ENCODE assay signal across 8 cellular contexts in genomic region chr3:197750396-197750831, GRCh38. TPM values are rescaled to one million over a fixed set of nuclear protein-coding genes. Genes with fewer than 3 reads are reported as not detected.
DNase-seq lines count a peak whose midpoint lies in the region; ATAC-seq and TF ChIP-seq lines count a peak whose summit lies in the region.

No MANE protein-coding gene starts in this region.

- H3K4me3 Mint-ChIP-seq in CD8-positive, alpha-beta memory T cell: peak overlapping the region; percentile 93 to 100 (median 97)
- H3K4me3 Mint-ChIP-seq in activated naive CD8-positive, alpha-beta T cell treated with anti-CD3 and anti-CD28 coated beads for 36 hours: peak overlapping the region; percentile 90
- H3K4me3 Mint-ChIP-seq in type B pancreatic cell: peak overlapping the region; percentile 98

- no peaks in the 10 kb centered on the region for H3K9me3 Mint-ChIP-seq in CD8-positive, alpha-beta memory T cell
- no peaks in the 10 kb centered on the region for H3K9me3 Mint-ChIP-seq in activated naive CD8-positive, alpha-beta T cell treated with anti-CD3 and anti-CD28 coated beads for 36 hours
- H3K9me3 Mint-ChIP-seq in type B pancreatic cell: no peaks in the 10 kb centered on the region

- peak overlapping the region; percentile 82 for H3K4me3 ChIP-seq in CD8-positive, alpha-beta memory T cell (ENCODE audit: low read length)
- peak overlapping the region; percentile 87 for H3K4me3 ChIP-seq in osteoblast (ENCODE audit: insufficient read depth, low read length)

- in situ Hi-C loops in SK-MEL-5 (cut with HindIII; ENCODE audit: low pct_unique_long_range_greater_than_20kb, low sequenced_read_pairs): no loop called here

- no peaks in the 10 kb centered on the region for H3K36me3 ChIP-seq in CD8-positive, alpha-beta memory T cell (ENCODE audit: insufficient read depth, low read length)
- H3K36me3 ChIP-seq in osteoblast (ENCODE audit: insufficient read depth, low read length): no peaks in the 10 kb centered on the region

- H3K27me3 ChIP-seq in CD8-positive, alpha-beta memory T cell (ENCODE audit: insufficient read depth, low read length, poor library complexity, severe bottlenecking): no peaks in the 10 kb centered on the region
- no peaks in the 10 kb centered on the region for H3K27me3 ChIP-seq in osteoblast (ENCODE audit: insufficient read depth, low read length)

- intact Hi-C loops in Right ventricle myocardium inferior (cut with DNase I): loop anchor here (5.0 kb wide), 1 partner anchor 42 kb away; the partner anchor contains the start of gene LRCH3

- POLR2A ChIA-PET in CD8-positive, alpha-beta memory T cell (lab: Charles Lee): interaction anchor here (0.9 to 1.3 kb wide), 5 partner anchors 11 to 98 kb away, joined by 3 to 8 read pairs (median 3); partner anchors contain the start of gene LRCH3

- peak overlapping the region; percentile 87 to 99 (median 96) for H3K27ac Mint-ChIP-seq in CD8-positive, alpha-beta memory T cell
- H3K27ac Mint-ChIP-seq in activated naive CD8-positive, alpha-beta T cell treated with anti-CD3 and anti-CD28 coated beads for 36 hours: peak overlapping the region; percentile 86
- H3K27ac Mint-ChIP-seq in type B pancreatic cell: peak overlapping the region; percentile 85

- peaks cover 43% of the 10 kb centered on the region for H3K4me1 ChIP-seq in CD8-positive, alpha-beta memory T cell (ENCODE audit: insufficient read depth, low read length)
- peaks cover 19% of the 10 kb centered on the region for H3K4me1 ChIP-seq in osteoblast (ENCODE audit: insufficient read depth, low read length)

- peak overlapping the region; percentile 66 for H3K27ac ChIP-seq in CD8-positive, alpha-beta memory T cell (ENCODE audit: low read depth, low read length)
- peak overlapping the region; percentile 70 for H3K27ac ChIP-seq in osteoblast (ENCODE audit: low read depth, low read length)

- H2AFZ ChIP-seq in osteoblast (ENCODE audit: low read length): peak overlapping the region; percentile 72

- TF ChIP-seq CTCF in osteoblast (IDR thresholded peaks at IDR 0.05; ENCODE audit: extremely low read depth, low read depth, low read length) (no peak), type B pancreatic cell (conservative IDR thresholded peaks at IDR 0.05) (peak; percentile 20)

- H3K27me3 Mint-ChIP-seq in CD8-positive, alpha-beta memory T cell: peaks cover 0 to 5% of the 10 kb centered on the region in 2 donors
- no peaks in the 10 kb centered on the region for H3K27me3 Mint-ChIP-seq in activated naive CD8-positive, alpha-beta T cell treated with anti-CD3 and anti-CD28 coated beads for 36 hours
- no peaks in the 10 kb centered on the region for H3K27me3 Mint-ChIP-seq in type B pancreatic cell

- CTCF ChIA-PET in CD8-positive, alpha-beta memory T cell (lab: Charles Lee): interaction anchor here (0.8 to 2.0 kb wide), 5 partner anchors 18 to 155 kb away, joined by 3 to 5 read pairs (median 3); no protein-coding TSS in a partner anchor

- peak; percentile 44 to 74 (median 63) for DNase-seq in CD8-positive, alpha-beta memory T cell
- peak; percentile 65 for DNase-seq in HT1080 (ENCODE audit: low read depth)
- peak; percentile 57 for DNase-seq in SK-MEL-5 (ENCODE audit: low read depth, low spot score)
- peak; percentile 60 for DNase-seq in activated naive CD8-positive, alpha-beta T cell treated with anti-CD3 and anti-CD28 coated beads for 36 hours
- peak; percentile 93 for DNase-seq in Right ventricle myocardium inferior (ENCODE audit: missing footprints)
- DNase-seq in osteoblast (ENCODE audit: insufficient read length, low spot score, missing footprints): peak; percentile 95
- no peak for DNase-seq in type B pancreatic cell (ENCODE audit: extremely low spot score, unreplicated experiment)

- ATAC-seq in GM19467 (IDR thresholded peaks at IDR 0.05; ENCODE audit: unreplicated experiment): peak; percentile 37
- peak; percentile 65 for ATAC-seq in Right ventricle myocardium inferior

- no peaks in the 10 kb centered on the region for H3K9me3 ChIP-seq in CD8-positive, alpha-beta memory T cell (ENCODE audit: low read length)
- no peaks in the 10 kb centered on the region for H3K9me3 ChIP-seq in osteoblast (ENCODE audit: low read depth, low read length)

- H3K36me3 Mint-ChIP-seq in CD8-positive, alpha-beta memory T cell: peaks cover 0 to 11% (median 0%) of the 10 kb centered on the region in 3 donors
- H3K36me3 Mint-ChIP-seq in activated naive CD8-positive, alpha-beta T cell treated with anti-CD3 and anti-CD28 coated beads for 36 hours: no peaks in the 10 kb centered on the region
- H3K36me3 Mint-ChIP-seq in type B pancreatic cell: peaks cover 5% of the 10 kb centered on the region

- peak overlapping the region; percentile 98 for H3K4me2 ChIP-seq in osteoblast (ENCODE audit: insufficient read depth, low read length)

- H3K4me1 Mint-ChIP-seq in CD8-positive, alpha-beta memory T cell: peaks cover 44 to 56% (median 52%) of the 10 kb centered on the region in 3 donors
- H3K4me1 Mint-ChIP-seq in activated naive CD8-positive, alpha-beta T cell treated with anti-CD3 and anti-CD28 coated beads for 36 hours: peaks cover 29% of the 10 kb centered on the region
- peaks cover 23% of the 10 kb centered on the region for H3K4me1 Mint-ChIP-seq in type B pancreatic cell (ENCODE audit: unreplicated experiment)

- peaks cover 47% of the 10 kb centered on the region for H3K79me2 ChIP-seq in osteoblast (ENCODE audit: insufficient read depth, low read length)

- peaks cover 36% of the 10 kb centered on the region for H4K20me1 ChIP-seq in osteoblast (ENCODE audit: insufficient read depth, low read length)

RNA-seq across cellular contexts. Expression of gene FYTTD1, which starts 0.7 kb away (rescaled TPM):
- total RNA-seq in CD8-positive, alpha-beta memory T cell: 10 to 100 TPM; 47.6 to 54.8 TPM
- 102 TPM for polyA plus RNA-seq in CD8-positive, alpha-beta memory T cell
- 95.5 and 127 TPM in 2 replicates for total RNA-seq in HT1080 (2014; rRNA removed; shearing (Covaris generic))
- 43.0 and 63.2 TPM in 2 replicates for polyA plus RNA-seq in HT1080 (2015; cell fraction: cytosol; rRNA removed)
- 35.9 and 37.6 TPM in 2 replicates for polyA plus RNA-seq in HT1080 (2015; cell fraction: nucleus; rRNA removed)
- 76.8 and 101 TPM in 2 replicates for total RNA-seq in SK-MEL-5 (2014; rRNA removed; shearing (Covaris generic))
- 27.6 and 41.9 TPM in 2 replicates for polyA plus RNA-seq in SK-MEL-5 (2015; cell fraction: cytosol; rRNA removed)
- 16.7 and 24.7 TPM in 2 replicates for polyA plus RNA-seq in SK-MEL-5 (2015; cell fraction: nucleus; rRNA removed)
- 10 to 100 TPM; 23.2 to 25.0 TPM for total RNA-seq in activated naive CD8-positive, alpha-beta T cell treated with anti-CD3 and anti-CD28 coated beads for 36 hours
- total RNA-seq in Right ventricle myocardium inferior (65.2 TPM), osteoblast (41.3 and 42.0 TPM in 2 replicates), type B pancreatic cell (ENCODE audit: low replicate concordance) (52.1 and 58.8 TPM in 2 replicates)

RNA-seq across cellular contexts. Expression of gene RUBCN, which starts 13.7 kb away (rescaled TPM):
- total RNA-seq in CD8-positive, alpha-beta memory T cell: 10 to 100 TPM; 43.2 to 45.9 TPM
- polyA plus RNA-seq in CD8-positive, alpha-beta memory T cell: 26.6 TPM
- total RNA-seq in HT1080 (2014; rRNA removed; shearing (Covaris generic)): 21.0 and 42.9 TPM in 2 replicates
- polyA plus RNA-seq in HT1080 (2015; cell fraction: cytosol; rRNA removed): 24.1 and 28.4 TPM in 2 replicates
- 37.9 and 44.7 TPM in 2 replicates for polyA plus RNA-seq in HT1080 (2015; cell fraction: nucleus; rRNA removed)
- total RNA-seq in SK-MEL-5 (2014; rRNA removed; shearing (Covaris generic)): 24.6 and 27.1 TPM in 2 replicates
- 29.2 and 29.6 TPM in 2 replicates for polyA plus RNA-seq in SK-MEL-5 (2015; cell fraction: cytosol; rRNA removed)
- polyA plus RNA-seq in SK-MEL-5 (2015; cell fraction: nucleus; rRNA removed): 38.9 and 60.3 TPM in 2 replicates
- total RNA-seq in activated naive CD8-positive, alpha-beta T cell treated with anti-CD3 and anti-CD28 coated beads for 36 hours: 10 to 100 TPM; 23.7 to 24.7 TPM
- 19.3 TPM for total RNA-seq in Right ventricle myocardium inferior
- total RNA-seq in osteoblast: 19.7 and 23.2 TPM in 2 replicates
- total RNA-seq in type B pancreatic cell (ENCODE audit: low replicate concordance): 26.7 and 33.2 TPM in 2 replicates

RNA-seq across cellular contexts. Expression of gene LRCH3, which starts 40.6 kb away (rescaled TPM):
- 10 to 100 TPM; 51.2 to 56.3 TPM for total RNA-seq in CD8-positive, alpha-beta memory T cell
- polyA plus RNA-seq in CD8-positive, alpha-beta memory T cell: 26.5 TPM
- total RNA-seq in HT1080 (2014; rRNA removed; shearing (Covaris generic)): 48.6 and 63.4 TPM in 2 replicates
- 33.6 and 35.1 TPM in 2 replicates for polyA plus RNA-seq in HT1080 (2015; cell fraction: cytosol; rRNA removed)
- polyA plus RNA-seq in HT1080 (2015; cell fraction: nucleus; rRNA removed): 83.0 and 85.6 TPM in 2 replicates
- total RNA-seq in SK-MEL-5 (2014; rRNA removed; shearing (Covaris generic)): 92.3 and 93.7 TPM in 2 replicates
- polyA plus RNA-seq in SK-MEL-5 (2015; cell fraction: cytosol; rRNA removed): 50.4 and 122 TPM in 2 replicates
- polyA plus RNA-seq in SK-MEL-5 (2015; cell fraction: nucleus; rRNA removed): 56.3 and 79.7 TPM in 2 replicates
- 10 to 100 TPM; 33.6 to 34.4 TPM for total RNA-seq in activated naive CD8-positive, alpha-beta T cell treated with anti-CD3 and anti-CD28 coated beads for 36 hours
- total RNA-seq in Right ventricle myocardium inferior (17.9 TPM), osteoblast (61.9 and 91.6 TPM in 2 replicates), type B pancreatic cell (ENCODE audit: low replicate concordance) (49.7 and 58.7 TPM in 2 replicates)
